ENCODE assay signal across 29 cellular contexts in genomic region chr16:6889106-6889505, GRCh38.
"Had no signal": no experiment of that assay in that cellular context is flagged by ENCODE, and none has a peak within 500 bp of the region (broad histone marks: within the 10 kb centered on the region; RNA-seq: fewer than 3 reads in every experiment).

No MANE protein-coding gene starts in this region.

- H3K9me3 ChIP-seq: ascending aorta, breast epithelium, colonic mucosa, esophagus squamous epithelium, gastroesophageal sphincter, heart right ventricle had no signal

- H3K4me1 Mint-ChIP-seq: activated CD4-positive, alpha-beta T cell treated with anti-CD3 and anti-CD28 coated beads for 36 hours; activated CD4-positive, alpha-beta T cell treated with anti-CD3 and anti-CD28 coated beads, Interleukin-2, amount 10 ng/mL, durations not matched to agents 24 days and 14 days; activated CD8-positive, alpha-beta memory T cell treated with anti-CD3 and anti-CD28 coated beads, Interleukin-2, amount 10 ng/mL, durations not matched to agents 7 days and 5 days; activated naive CD4-positive, alpha-beta T cell treated with anti-CD3 and anti-CD28 coated beads, Interleukin-2, amount 10 ng/mL, durations not matched to agents 7 days and 5 days; activated naive CD8-positive, alpha-beta T cell treated with anti-CD3 and anti-CD28 coated beads, Interleukin-2, amount 10 ng/mL, durations not matched to agents 7 days and 5 days had no signal

- DNase-seq: activated CD4-positive, alpha-beta memory T cell treated with anti-CD3 and anti-CD28 coated beads for 36 hours; activated CD4-positive, alpha-beta T cell treated with anti-CD3 and anti-CD28 coated beads for 36 hours; activated CD4-positive, alpha-beta T cell treated with anti-CD3 and anti-CD28 coated beads, Interleukin-2, amount 10 ng/mL, durations not matched to agents 24 days and 14 days; activated CD4-positive, CD25-positive, alpha-beta regulatory T cell; activated CD4-positive, CD25-positive, alpha-beta regulatory T cell treated with anti-CD3 and anti-CD28 coated beads, Interleukin-2, amount 50 U/mL, for 72 hours; activated CD8-positive, alpha-beta memory T cell treated with anti-CD3 and anti-CD28 coated beads, Interleukin-2, amount 10 ng/mL, durations not matched to agents 7 days and 5 days; activated CD8-positive, alpha-beta memory T cell treated with anti-CD3 and anti-CD28 coated beads, Interleukin-2, amount 50 U/mL, for 4 hours; activated CD8-positive, alpha-beta T cell treated with anti-CD3 and anti-CD28 coated beads, Interleukin-2, amount 10 ng/mL, durations not matched to agents 7 days and 5 days; activated gamma-delta T cell; activated naive CD4-positive, alpha-beta T cell; activated naive CD4-positive, alpha-beta T cell treated with anti-CD3 and anti-CD28 coated beads, Interleukin-2, amount 10 ng/mL, durations not matched to agents 7 days and 5 days; activated naive CD8-positive, alpha-beta T cell treated with anti-CD3 and anti-CD28 coated beads, Interleukin-2, amount 10 ng/mL, durations not matched to agents 7 days and 5 days; activated T-cell treated with anti-CD3 and anti-CD28 coated beads, Interleukin-2, amount 50 U/mL, for 1 hour; activated T-cell treated with anti-CD3 and anti-CD28 coated beads, Interleukin-2, amount 50 U/mL, for 72 hours; central memory CD4-positive, alpha-beta T cell; cerebellar nuclear complex; colonic mucosa; effector CD8-positive, alpha-beta T cell; esophagus squamous epithelium; foreskin melanocyte; heart right ventricle; T-helper 2 cell had no signal

- ATAC-seq: activated CD4-positive, alpha-beta T cell treated with anti-CD3 and anti-CD28 coated beads for 36 hours; activated CD8-positive, alpha-beta memory T cell treated with anti-CD3 and anti-CD28 coated beads, Interleukin-2, amount 10 ng/mL, durations not matched to agents 7 days and 5 days; activated CD8-positive, alpha-beta T cell treated with anti-CD3 and anti-CD28 coated beads, Interleukin-2, amount 10 ng/mL, durations not matched to agents 7 days and 5 days; activated naive CD4-positive, alpha-beta T cell treated with anti-CD3 and anti-CD28 coated beads, Interleukin-2, amount 50 U/mL, for 72 hours; activated T-cell treated with anti-CD3 and anti-CD28 coated beads, Interleukin-2, amount 50 U/mL, for 72 hours; gastroesophageal sphincter; heart right ventricle had no signal

- H3K27ac Mint-ChIP-seq: activated CD4-positive, alpha-beta memory T cell treated with anti-CD3 and anti-CD28 coated beads for 36 hours; activated CD4-positive, alpha-beta T cell treated with anti-CD3 and anti-CD28 coated beads for 36 hours; activated CD4-positive, alpha-beta T cell treated with anti-CD3 and anti-CD28 coated beads, Interleukin-2, amount 10 ng/mL, durations not matched to agents 24 days and 14 days; activated CD8-positive, alpha-beta memory T cell treated with anti-CD3 and anti-CD28 coated beads, Interleukin-2, amount 10 ng/mL, durations not matched to agents 7 days and 5 days; activated CD8-positive, alpha-beta T cell treated with anti-CD3 and anti-CD28 coated beads, Interleukin-2, amount 10 ng/mL, durations not matched to agents 7 days and 5 days; activated naive CD4-positive, alpha-beta T cell treated with anti-CD3 and anti-CD28 coated beads, Interleukin-2, amount 10 ng/mL, durations not matched to agents 7 days and 5 days; activated naive CD4-positive, alpha-beta T cell treated with anti-CD3 and anti-CD28 coated beads, Interleukin-2, amount 50 U/mL, for 72 hours; activated naive CD8-positive, alpha-beta T cell treated with anti-CD3 and anti-CD28 coated beads, Interleukin-2, amount 10 ng/mL, durations not matched to agents 7 days and 5 days; activated T-cell treated with anti-CD3 and anti-CD28 coated beads, Interleukin-2, amount 50 U/mL, for 72 hours; brain had no signal

- H3K4me3 Mint-ChIP-seq: activated CD4-positive, alpha-beta memory T cell treated with anti-CD3 and anti-CD28 coated beads for 36 hours; activated CD4-positive, alpha-beta T cell treated with anti-CD3 and anti-CD28 coated beads for 36 hours; activated CD4-positive, alpha-beta T cell treated with anti-CD3 and anti-CD28 coated beads, Interleukin-2, amount 10 ng/mL, durations not matched to agents 24 days and 14 days; activated CD8-positive, alpha-beta memory T cell treated with anti-CD3 and anti-CD28 coated beads, Interleukin-2, amount 10 ng/mL, durations not matched to agents 7 days and 5 days; activated CD8-positive, alpha-beta T cell treated with anti-CD3 and anti-CD28 coated beads, Interleukin-2, amount 10 ng/mL, durations not matched to agents 7 days and 5 days; activated naive CD4-positive, alpha-beta T cell treated with anti-CD3 and anti-CD28 coated beads, Interleukin-2, amount 10 ng/mL, durations not matched to agents 7 days and 5 days; activated naive CD8-positive, alpha-beta T cell treated with anti-CD3 and anti-CD28 coated beads, Interleukin-2, amount 10 ng/mL, durations not matched to agents 7 days and 5 days; activated T-cell treated with anti-CD3 and anti-CD28 coated beads, Interleukin-2, amount 50 U/mL, for 72 hours; brain had no signal

- H3K27me3 Mint-ChIP-seq: activated CD4-positive, alpha-beta memory T cell treated with anti-CD3 and anti-CD28 coated beads for 36 hours; activated CD4-positive, alpha-beta T cell treated with anti-CD3 and anti-CD28 coated beads for 36 hours; activated CD4-positive, alpha-beta T cell treated with anti-CD3 and anti-CD28 coated beads, Interleukin-2, amount 10 ng/mL, durations not matched to agents 24 days and 14 days; activated CD8-positive, alpha-beta memory T cell treated with anti-CD3 and anti-CD28 coated beads, Interleukin-2, amount 10 ng/mL, durations not matched to agents 7 days and 5 days; activated naive CD4-positive, alpha-beta T cell treated with anti-CD3 and anti-CD28 coated beads, Interleukin-2, amount 10 ng/mL, durations not matched to agents 7 days and 5 days; activated naive CD8-positive, alpha-beta T cell treated with anti-CD3 and anti-CD28 coated beads, Interleukin-2, amount 10 ng/mL, durations not matched to agents 7 days and 5 days; brain had no signal

- H3K4me3 ChIP-seq: ascending aorta, cardiac muscle cell, colonic mucosa, esophagus squamous epithelium, gastroesophageal sphincter had no signal

- H3K9me3 Mint-ChIP-seq: activated naive CD8-positive, alpha-beta T cell treated with anti-CD3 and anti-CD28 coated beads, Interleukin-2, amount 10 ng/mL, durations not matched to agents 7 days and 5 days had no signal

- H3K27ac ChIP-seq: ascending aorta, breast epithelium, cardiac muscle cell, colonic mucosa, epithelial cell of prostate, esophagus squamous epithelium, gastroesophageal sphincter, heart right ventricle had no signal

- H3K36me3 ChIP-seq: ascending aorta, breast epithelium, cardiac muscle cell, colonic mucosa, esophagus squamous epithelium, gastroesophageal sphincter, heart right ventricle had no signal

- H3K4me1 ChIP-seq: ascending aorta, breast epithelium, colonic mucosa, gastroesophageal sphincter, heart right ventricle had no signal

- H3K27me3 ChIP-seq: ascending aorta, breast epithelium, cardiac muscle cell, colonic mucosa had no signal

- H3K36me3 Mint-ChIP-seq: activated CD4-positive, alpha-beta memory T cell treated with anti-CD3 and anti-CD28 coated beads for 36 hours; activated CD8-positive, alpha-beta memory T cell treated with anti-CD3 and anti-CD28 coated beads, Interleukin-2, amount 10 ng/mL, durations not matched to agents 7 days and 5 days; activated naive CD4-positive, alpha-beta T cell treated with anti-CD3 and anti-CD28 coated beads, Interleukin-2, amount 10 ng/mL, durations not matched to agents 7 days and 5 days; activated naive CD4-positive, alpha-beta T cell treated with anti-CD3 and anti-CD28 coated beads, Interleukin-2, amount 50 U/mL, for 72 hours; activated naive CD8-positive, alpha-beta T cell treated with anti-CD3 and anti-CD28 coated beads, Interleukin-2, amount 10 ng/mL, durations not matched to agents 7 days and 5 days; brain had no signal
